ENCODE assay signal across 14 cellular contexts in the genomic region with DNA sequence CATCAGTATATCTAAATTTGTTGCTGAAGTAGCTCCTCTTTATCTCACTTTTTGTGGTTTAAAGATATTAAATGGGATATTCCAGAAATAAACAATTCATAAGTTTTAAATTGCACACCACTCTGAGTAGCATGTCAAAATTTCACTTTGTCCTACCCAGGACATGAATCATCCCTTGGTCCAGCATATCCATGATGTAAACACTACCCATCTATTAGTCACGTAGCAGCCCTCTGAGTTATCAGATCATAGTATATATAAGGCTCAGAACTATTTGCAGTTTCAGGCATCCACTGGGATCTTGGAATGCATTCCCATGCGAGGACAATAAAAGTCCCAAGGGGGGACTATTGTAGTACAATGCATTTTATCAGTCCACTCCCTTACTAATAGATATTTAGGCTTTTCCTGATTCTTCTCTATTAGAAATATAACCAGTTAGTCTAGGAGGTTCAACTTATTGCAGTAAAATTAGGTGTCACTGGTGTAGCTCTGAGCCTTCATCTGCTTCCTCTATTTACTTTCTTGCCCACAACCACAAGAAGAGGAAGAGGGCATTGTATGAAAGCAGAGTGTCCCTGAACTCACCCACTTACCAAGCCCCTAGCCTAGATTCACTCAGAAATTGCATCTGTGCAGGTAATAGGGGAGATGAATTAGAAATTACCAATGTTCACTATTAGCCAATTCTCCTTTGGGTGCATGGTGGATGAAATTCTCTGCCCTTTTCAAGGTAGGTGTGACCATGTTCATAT.
DNase-seq lines count a peak whose midpoint lies in the region; ATAC-seq and TF ChIP-seq lines count a peak whose summit lies in the region.
"Had no signal": no experiment of that assay in that cellular context is flagged by ENCODE, and none has a peak within 500 bp of the region (broad histone marks: within the 10 kb centered on the region; RNA-seq: fewer than 3 reads in every experiment).

No MANE protein-coding gene starts in this region.

- no peak overlapping the region for H3K27ac ChIP-seq in effector memory CD4-positive, alpha-beta T cell (ENCODE audit: insufficient read depth, low read length, poor library complexity, severe bottlenecking)

- no peak overlapping the region for H3K4me3 ChIP-seq in foreskin fibroblast (ENCODE audit: low read depth in 1 of 2, low read length in 2 of 2)
- H3K4me3 ChIP-seq in effector memory CD4-positive, alpha-beta T cell (ENCODE audit: insufficient read depth, low read depth, low read length, poor library complexity, severe bottlenecking), result no peak overlapping the region

- DNase-seq in AG08396 (ENCODE audit: low spot score) (peak; percentile 24), HS-27A (ENCODE audit: low read depth) (peak; percentile 68), SKM-1 (lab: John Stamatoyannopoulos, UW; ENCODE audit: unreplicated experiment) (peak; percentile 56), foreskin fibroblast (peak; percentile 73 to 88), HK-2 (ENCODE audit: unreplicated experiment) (no peak)
- no peak for DNase-seq in activated T-helper 1 cell treated with anti-CD3 and anti-CD28 coated beads, Interleukin-12 subunit alpha, Interleukin-12 subunit beta, Interleukin-2, Interleukin-4 antibody, amounts not matched to agents 30 ng/mL and 10 ng/mL and 1 ng/mL, durations not matched to agents 14 hours and 24 hours and 36 hours (ENCODE audit: low spot score)
- DNase-seq in effector memory CD4-positive, alpha-beta T cell, result no peak
- DNase-seq in activated T-cell treated with anti-CD3 and anti-CD28 coated beads, Interleukin-2, amount 50 U/mL, for 4 hours, result no peak
- DNase-seq: activated CD8-positive, alpha-beta memory T cell treated with anti-CD3 and anti-CD28 coated beads, Interleukin-2, amount 10 ng/mL, durations not matched to agents 7 days and 5 days; NCI-H1417; stimulated activated CD4-positive, alpha-beta T cell treated with anti-CD3 and anti-CD28 coated beads, Interleukin-12 subunit alpha, Interleukin-12 subunit beta, amount 100 ng/mL, for 4 hours; stimulated activated CD8-positive, alpha-beta memory T cell treated with anti-CD3 and anti-CD28 coated beads, Interleukin-4, amount 100 ng/mL, for 48 hours had no signal

- H3K27me3 Mint-ChIP-seq in activated T-helper 1 cell treated with anti-CD3 and anti-CD28 coated beads, Interleukin-12 subunit alpha, Interleukin-12 subunit beta, Interleukin-2, Interleukin-4 antibody, amounts not matched to agents 30 ng/mL and 10 ng/mL and 1 ng/mL, durations not matched to agents 14 hours and 24 hours and 36 hours (ENCODE audit: insufficient read depth), result no peaks in the 10 kb centered on the region
- no peaks in the 10 kb centered on the region for H3K27me3 Mint-ChIP-seq in activated T-cell treated with anti-CD3 and anti-CD28 coated beads, Interleukin-2, amount 50 U/mL, for 4 hours (ENCODE audit: low read depth)
- H3K27me3 Mint-ChIP-seq: activated CD8-positive, alpha-beta memory T cell treated with anti-CD3 and anti-CD28 coated beads, Interleukin-2, amount 10 ng/mL, durations not matched to agents 7 days and 5 days had no signal

- no peaks in the 10 kb centered on the region for H3K4me1 Mint-ChIP-seq in activated T-helper 1 cell treated with anti-CD3 and anti-CD28 coated beads, Interleukin-12 subunit alpha, Interleukin-12 subunit beta, Interleukin-2, Interleukin-4 antibody, amounts not matched to agents 30 ng/mL and 10 ng/mL and 1 ng/mL, durations not matched to agents 14 hours and 24 hours and 36 hours (ENCODE audit: low read depth)
- no peaks in the 10 kb centered on the region for H3K4me1 Mint-ChIP-seq in activated T-cell treated with anti-CD3 and anti-CD28 coated beads, Interleukin-2, amount 50 U/mL, for 4 hours (ENCODE audit: low read depth)
- H3K4me1 Mint-ChIP-seq: activated CD8-positive, alpha-beta memory T cell treated with anti-CD3 and anti-CD28 coated beads, Interleukin-2, amount 10 ng/mL, durations not matched to agents 7 days and 5 days; nephron had no signal

- no peaks in the 10 kb centered on the region for H3K27me3 ChIP-seq in effector memory CD4-positive, alpha-beta T cell (replicated peaks; ENCODE audit: control insufficient read depth, insufficient read depth, low read length, poor library complexity, severe bottlenecking)

- no peaks in the 10 kb centered on the region for H3K4me1 ChIP-seq in effector memory CD4-positive, alpha-beta T cell (ENCODE audit: control insufficient read depth, insufficient read depth, low read length, poor library complexity, severe bottlenecking)

- no peak for TF ChIP-seq CTCF in foreskin fibroblast (IDR thresholded peaks at IDR 0.05; ENCODE audit: low read depth, low read length)

- H3K36me3 ChIP-seq in effector memory CD4-positive, alpha-beta T cell (ENCODE audit: control insufficient read depth, insufficient read depth, low read length), result no peaks in the 10 kb centered on the region

- no peak for ATAC-seq in activated T-cell treated with anti-CD3 and anti-CD28 coated beads, Interleukin-2, amount 50 U/mL, for 4 hours
- ATAC-seq: activated CD8-positive, alpha-beta memory T cell treated with anti-CD3 and anti-CD28 coated beads, Interleukin-2, amount 10 ng/mL, durations not matched to agents 7 days and 5 days; HCT116 had no signal

- no peak overlapping the region for H3K27ac Mint-ChIP-seq in activated T-helper 1 cell treated with anti-CD3 and anti-CD28 coated beads, Interleukin-12 subunit alpha, Interleukin-12 subunit beta, Interleukin-2, Interleukin-4 antibody, amounts not matched to agents 30 ng/mL and 10 ng/mL and 1 ng/mL, durations not matched to agents 14 hours and 24 hours and 36 hours
- H3K27ac Mint-ChIP-seq: activated CD8-positive, alpha-beta memory T cell treated with anti-CD3 and anti-CD28 coated beads, Interleukin-2, amount 10 ng/mL, durations not matched to agents 7 days and 5 days; nephron had no signal

- H3K36me3 Mint-ChIP-seq in activated T-helper 1 cell treated with anti-CD3 and anti-CD28 coated beads, Interleukin-12 subunit alpha, Interleukin-12 subunit beta, Interleukin-2, Interleukin-4 antibody, amounts not matched to agents 30 ng/mL and 10 ng/mL and 1 ng/mL, durations not matched to agents 14 hours and 24 hours and 36 hours (ENCODE audit: low read depth), result no peaks in the 10 kb centered on the region
- no peaks in the 10 kb centered on the region for H3K36me3 Mint-ChIP-seq in activated T-cell treated with anti-CD3 and anti-CD28 coated beads, Interleukin-2, amount 50 U/mL, for 4 hours (ENCODE audit: insufficient read depth)
- H3K36me3 Mint-ChIP-seq: activated CD8-positive, alpha-beta memory T cell treated with anti-CD3 and anti-CD28 coated beads, Interleukin-2, amount 10 ng/mL, durations not matched to agents 7 days and 5 days had no signal

- H3K9me3 Mint-ChIP-seq in activated T-helper 1 cell treated with anti-CD3 and anti-CD28 coated beads, Interleukin-12 subunit alpha, Interleukin-12 subunit beta, Interleukin-2, Interleukin-4 antibody, amounts not matched to agents 30 ng/mL and 10 ng/mL and 1 ng/mL, durations not matched to agents 14 hours and 24 hours and 36 hours, result no peaks in the 10 kb centered on the region
- no peaks in the 10 kb centered on the region for H3K9me3 Mint-ChIP-seq in activated T-cell treated with anti-CD3 and anti-CD28 coated beads, Interleukin-2, amount 50 U/mL, for 4 hours

- intact Hi-C loops in activated T-helper 1 cell treated with anti-CD3 and anti-CD28 coated beads, Interleukin-12 subunit alpha, Interleukin-12 subunit beta, Interleukin-2, Interleukin-4 antibody, amounts not matched to agents 30 ng/mL and 10 ng/mL and 1 ng/mL, durations not matched to agents 14 hours and 24 hours and 36 hours (cut with micrococcal nuclease), result no loop called here

- H3K9me3 ChIP-seq in effector memory CD4-positive, alpha-beta T cell (ENCODE audit: control insufficient read depth, low read length), result no peaks in the 10 kb centered on the region

- no peak overlapping the region for H3K4me3 Mint-ChIP-seq in activated T-helper 1 cell treated with anti-CD3 and anti-CD28 coated beads, Interleukin-12 subunit alpha, Interleukin-12 subunit beta, Interleukin-2, Interleukin-4 antibody, amounts not matched to agents 30 ng/mL and 10 ng/mL and 1 ng/mL, durations not matched to agents 14 hours and 24 hours and 36 hours
- no peak overlapping the region for H3K4me3 Mint-ChIP-seq in activated T-cell treated with anti-CD3 and anti-CD28 coated beads, Interleukin-2, amount 50 U/mL, for 4 hours
- H3K4me3 Mint-ChIP-seq: activated CD8-positive, alpha-beta memory T cell treated with anti-CD3 and anti-CD28 coated beads, Interleukin-2, amount 10 ng/mL, durations not matched to agents 7 days and 5 days; nephron had no signal

Comparison
In these comparisons a context has a peak if more than half of its experiments do, and no peak if none do; other contexts are left out.
1. DNase-seq: peak in AG08396 (single experiment), HS-27A (single experiment), SKM-1 (single experiment) and foreskin fibroblast (2 of 2); none in activated T-helper 1 cell treated with anti-CD3 and anti-CD28 coated beads, Interleukin-12 subunit alpha, Interleukin-12 subunit beta, Interleukin-2, Interleukin-4 antibody, amounts not matched to agents 30 ng/mL and 10 ng/mL and 1 ng/mL, durations not matched to agents 14 hours and 24 hours and 36 hours (single experiment), HK-2 (single experiment), effector memory CD4-positive, alpha-beta T cell (0 of 3) and activated T-cell treated with anti-CD3 and anti-CD28 coated beads, Interleukin-2, amount 50 U/mL, for 4 hours (single experiment).